Comparison of ENCODE assay signal across 1 cellular context in the genomic region with DNA sequence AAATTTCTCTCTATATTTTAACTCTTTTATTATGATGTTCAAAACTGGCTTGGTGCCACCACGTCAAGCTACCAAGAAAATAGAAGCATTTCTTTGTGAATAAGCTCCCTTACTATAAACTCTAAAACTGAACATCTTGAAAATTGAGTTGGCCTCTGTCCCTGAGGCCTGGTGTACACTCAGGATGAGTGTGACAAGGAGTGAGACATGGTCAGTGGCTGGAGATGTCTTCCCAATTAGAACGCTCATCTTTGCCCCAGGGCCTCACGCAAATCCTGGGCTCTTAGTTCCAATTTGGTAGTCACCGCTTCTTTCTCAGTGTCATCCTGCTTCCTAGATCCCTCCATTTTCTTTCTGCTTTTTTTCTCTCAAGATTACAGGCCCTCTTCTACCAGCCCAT.
TF ChIP-seq lines count a peak whose summit lies in the region.

No MANE protein-coding gene starts in this region.

TF ChIP-seq in HepG2, 621 proteins besides CTCF, POLR2A, EP300 and RAD21:
- no peak for TF ChIP-seq ARNTL (CRISPR knock-in tag; IDR thresholded peaks at IDR 0.05)
- TF ChIP-seq, protein P1, sequence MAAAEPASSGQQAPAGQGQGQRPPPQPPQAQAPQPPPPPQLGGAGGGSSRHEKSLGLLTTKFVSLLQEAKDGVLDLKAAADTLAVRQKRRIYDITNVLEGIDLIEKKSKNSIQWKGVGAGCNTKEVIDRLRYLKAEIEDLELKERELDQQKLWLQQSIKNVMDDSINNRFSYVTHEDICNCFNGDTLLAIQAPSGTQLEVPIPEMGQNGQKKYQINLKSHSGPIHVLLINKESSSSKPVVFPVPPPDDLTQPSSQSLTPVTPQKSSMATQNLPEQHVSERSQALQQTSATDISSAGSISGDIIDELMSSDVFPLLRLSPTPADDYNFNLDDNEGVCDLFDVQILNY (CRISPR knock-in tag; conservative IDR thresholded peaks at IDR 0.05) = no peak
- no peak for TF ChIP-seq ZNF740 (CRISPR knock-in tag; IDR thresholded peaks at IDR 0.05)
- no peak for TF ChIP-seq ZNF296 (CRISPR knock-in tag; conservative IDR thresholded peaks at IDR 0.05)
- no peak for TF ChIP-seq RFX1 (IDR thresholded peaks at IDR 0.05)
- TF ChIP-seq FOSL1 (CRISPR knock-in tag; IDR thresholded peaks at IDR 0.05; ENCODE audit: borderline replicate concordance) = no peak
- no peak for TF ChIP-seq ZNF720 (CRISPR knock-in tag; IDR thresholded peaks at IDR 0.05)
- no peak for TF ChIP-seq ZNF274 (CRISPR knock-in tag; IDR thresholded peaks at IDR 0.05)
- no peak for TF ChIP-seq ZNF317 (CRISPR knock-in tag; IDR thresholded peaks at IDR 0.05)
- no peak for TF ChIP-seq ZNF329 (CRISPR knock-in tag; IDR thresholded peaks at IDR 0.05; ENCODE audit: low read depth)
- no peak for TF ChIP-seq FOXO4 (CRISPR knock-in tag; conservative IDR thresholded peaks at IDR 0.05)
- no peak for TF ChIP-seq SNAPC2 (CRISPR knock-in tag; IDR thresholded peaks at IDR 0.05)
- TF ChIP-seq ELF4 (CRISPR knock-in tag; IDR thresholded peaks at IDR 0.05; ENCODE audit: borderline replicate concordance) = peak; percentile 17; the same call in 1 of the 2 replicates
- TF ChIP-seq, protein P2, sequence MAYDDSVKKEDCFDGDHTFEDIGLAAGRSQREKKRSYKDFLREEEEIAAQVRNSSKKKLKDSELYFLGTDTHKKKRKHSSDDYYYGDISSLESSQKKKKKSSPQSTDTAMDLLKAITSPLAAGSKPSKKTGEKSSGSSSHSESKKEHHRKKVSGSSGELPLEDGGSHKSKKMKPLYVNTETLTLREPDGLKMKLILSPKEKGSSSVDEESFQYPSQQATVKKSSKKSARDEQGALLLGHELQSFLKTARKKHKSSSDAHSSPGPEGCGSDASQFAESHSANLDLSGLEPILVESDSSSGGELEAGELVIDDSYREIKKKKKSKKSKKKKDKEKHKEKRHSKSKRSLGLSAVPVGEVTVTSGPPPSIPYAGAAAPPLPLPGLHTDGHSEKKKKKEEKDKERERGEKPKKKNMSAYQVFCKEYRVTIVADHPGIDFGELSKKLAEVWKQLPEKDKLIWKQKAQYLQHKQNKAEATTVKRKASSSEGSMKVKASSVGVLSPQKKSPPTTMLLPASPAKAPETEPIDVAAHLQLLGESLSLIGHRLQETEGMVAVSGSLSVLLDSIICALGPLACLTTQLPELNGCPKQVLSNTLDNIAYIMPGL (CRISPR knock-in tag; IDR thresholded peaks at IDR 0.05; ENCODE audit: borderline replicate concordance in 1 of 2, low read depth in 1 of 2) = no peak
- TF ChIP-seq KMT2A (CRISPR knock-in tag; IDR thresholded peaks at IDR 0.05) = no peak
- no peak for TF ChIP-seq ZNF775 (CRISPR knock-in tag; IDR thresholded peaks at IDR 0.05; ENCODE audit: borderline replicate concordance)
- TF ChIP-seq, protein P3, sequence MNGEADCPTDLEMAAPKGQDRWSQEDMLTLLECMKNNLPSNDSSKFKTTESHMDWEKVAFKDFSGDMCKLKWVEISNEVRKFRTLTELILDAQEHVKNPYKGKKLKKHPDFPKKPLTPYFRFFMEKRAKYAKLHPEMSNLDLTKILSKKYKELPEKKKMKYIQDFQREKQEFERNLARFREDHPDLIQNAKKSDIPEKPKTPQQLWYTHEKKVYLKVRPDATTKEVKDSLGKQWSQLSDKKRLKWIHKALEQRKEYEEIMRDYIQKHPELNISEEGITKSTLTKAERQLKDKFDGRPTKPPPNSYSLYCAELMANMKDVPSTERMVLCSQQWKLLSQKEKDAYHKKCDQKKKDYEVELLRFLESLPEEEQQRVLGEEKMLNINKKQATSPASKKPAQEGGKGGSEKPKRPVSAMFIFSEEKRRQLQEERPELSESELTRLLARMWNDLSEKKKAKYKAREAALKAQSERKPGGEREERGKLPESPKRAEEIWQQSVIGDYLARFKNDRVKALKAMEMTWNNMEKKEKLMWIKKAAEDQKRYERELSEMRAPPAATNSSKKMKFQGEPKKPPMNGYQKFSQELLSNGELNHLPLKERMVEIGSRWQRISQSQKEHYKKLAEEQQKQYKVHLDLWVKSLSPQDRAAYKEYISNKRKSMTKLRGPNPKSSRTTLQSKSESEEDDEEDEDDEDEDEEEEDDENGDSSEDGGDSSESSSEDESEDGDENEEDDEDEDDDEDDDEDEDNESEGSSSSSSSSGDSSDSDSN (CRISPR knock-in tag; IDR thresholded peaks at IDR 0.05) = no peak
- TF ChIP-seq ZC3H4 (CRISPR knock-in tag; IDR thresholded peaks at IDR 0.05; ENCODE audit: borderline replicate concordance) = no peak
- no peak for TF ChIP-seq SYNCRIP (IDR thresholded peaks at IDR 0.05; ENCODE audit: insufficient read depth, low read depth, low read length)
- peak; percentile 9; the same call in 1 of the 2 replicates for TF ChIP-seq AHDC1 (CRISPR knock-in tag; IDR thresholded peaks at IDR 0.05; ENCODE audit: borderline replicate concordance)
- no peak for TF ChIP-seq ZBTB25 (CRISPR knock-in tag; IDR thresholded peaks at IDR 0.05)
- no peak for TF ChIP-seq ZSCAN5A (CRISPR knock-in tag; IDR thresholded peaks at IDR 0.05; ENCODE audit: borderline replicate concordance)
- TF ChIP-seq, protein P4, sequence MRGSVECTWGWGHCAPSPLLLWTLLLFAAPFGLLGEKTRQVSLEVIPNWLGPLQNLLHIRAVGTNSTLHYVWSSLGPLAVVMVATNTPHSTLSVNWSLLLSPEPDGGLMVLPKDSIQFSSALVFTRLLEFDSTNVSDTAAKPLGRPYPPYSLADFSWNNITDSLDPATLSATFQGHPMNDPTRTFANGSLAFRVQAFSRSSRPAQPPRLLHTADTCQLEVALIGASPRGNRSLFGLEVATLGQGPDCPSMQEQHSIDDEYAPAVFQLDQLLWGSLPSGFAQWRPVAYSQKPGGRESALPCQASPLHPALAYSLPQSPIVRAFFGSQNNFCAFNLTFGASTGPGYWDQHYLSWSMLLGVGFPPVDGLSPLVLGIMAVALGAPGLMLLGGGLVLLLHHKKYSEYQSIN (CRISPR knock-in tag; IDR thresholded peaks at IDR 0.05; ENCODE audit: borderline replicate concordance) = no peak
- no peak for TF ChIP-seq ZBTB38 (CRISPR knock-in tag; IDR thresholded peaks at IDR 0.05)
- peak; percentile 38; the same call in 1 of the 2 replicates for TF ChIP-seq EHMT2 (IDR thresholded peaks at IDR 0.05; ENCODE audit: borderline replicate concordance, low read depth, low read length)
- TF ChIP-seq PHF5A (CRISPR knock-in tag; IDR thresholded peaks at IDR 0.05; ENCODE audit: low read depth, unreplicated experiment) = no peak
- no peak for TF ChIP-seq SOX13 (IDR thresholded peaks at IDR 0.05)
- no peak for TF ChIP-seq SOX13 (CRISPR knock-in tag; conservative IDR thresholded peaks at IDR 0.05 in 1 of 2, IDR thresholded peaks at IDR 0.05 in 1 of 2)
